Comparison of ENCODE assay signal across 8 cellular contexts in the genomic region with DNA sequence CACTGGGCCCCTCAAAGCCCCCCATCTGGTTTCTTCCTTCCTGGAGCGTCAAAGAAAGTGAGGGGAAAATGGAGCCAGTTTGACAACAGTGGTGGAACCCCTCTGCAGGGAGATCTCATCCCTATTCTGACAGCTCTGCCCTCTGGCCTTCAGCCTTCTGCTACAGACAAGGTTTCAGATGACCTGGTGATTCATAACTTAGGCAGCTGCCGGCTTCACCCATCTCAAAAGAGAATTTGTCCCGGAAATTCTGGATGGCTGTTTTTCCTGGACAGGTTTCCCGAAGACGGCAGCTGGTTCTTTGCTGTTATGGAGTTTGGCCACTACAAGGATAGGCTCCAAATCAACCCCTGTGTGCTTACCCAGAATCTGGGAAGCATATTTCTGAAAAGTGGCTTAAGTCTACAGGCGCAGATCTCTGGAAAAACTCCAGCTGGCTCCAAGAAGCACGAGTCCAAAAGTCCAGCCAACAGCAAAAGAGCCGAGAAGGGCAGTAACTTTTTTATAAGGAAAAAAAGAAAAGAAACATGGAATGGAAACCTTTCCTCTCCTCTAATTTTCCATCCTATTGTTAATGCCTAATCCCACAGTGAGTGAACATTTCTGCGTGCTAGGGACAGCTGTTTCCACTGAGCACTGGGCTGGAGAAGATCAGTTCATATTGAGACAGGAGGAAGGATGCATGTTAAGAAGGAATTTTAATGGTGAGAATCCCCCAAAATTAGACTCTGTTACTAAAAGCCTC. TPM values are rescaled to one million over a fixed set of nuclear protein-coding genes. Genes with fewer than 3 reads are reported as not detected.
A peak's percentile ranks its signal among the peaks of the same experiment; 100 is the strongest.
DNase-seq lines count a peak whose midpoint lies in the region; ATAC-seq and TF ChIP-seq lines count a peak whose summit lies in the region.

No MANE protein-coding gene starts in this region.

- no peak for TF ChIP-seq RAD21 in Ishikawa (IDR thresholded peaks at IDR 0.05; ENCODE audit: low read depth)

- peak overlapping the region; percentile 99 for H3K27ac Mint-ChIP-seq in endothelial cell (ENCODE audit: unreplicated experiment)
- no peak overlapping the region for H3K27ac Mint-ChIP-seq in CD4-positive, alpha-beta memory T cell
- no peak overlapping the region for H3K27ac Mint-ChIP-seq in stimulated activated effector memory CD8-positive, alpha-beta T cell treated with anti-CD3 and anti-CD28 coated beads, Interleukin-12 subunit alpha, Interleukin-12 subunit beta, amount 100 ng/mL, for 72 hours

- H3K9me3 Mint-ChIP-seq in endothelial cell (ENCODE audit: unreplicated experiment), result no peaks in the 10 kb centered on the region
- peaks cover 0 to 4% (median 0%) of the 10 kb centered on the region in 8 donors for H3K9me3 Mint-ChIP-seq in CD4-positive, alpha-beta memory T cell
- H3K9me3 Mint-ChIP-seq in stimulated activated effector memory CD8-positive, alpha-beta T cell treated with anti-CD3 and anti-CD28 coated beads, Interleukin-12 subunit alpha, Interleukin-12 subunit beta, amount 100 ng/mL, for 72 hours, result no peaks in the 10 kb centered on the region

- H3K36me3 Mint-ChIP-seq in endothelial cell (ENCODE audit: low read depth, unreplicated experiment), result peaks cover 66% of the 10 kb centered on the region
- no peaks in the 10 kb centered on the region for H3K36me3 Mint-ChIP-seq in CD4-positive, alpha-beta memory T cell
- no peaks in the 10 kb centered on the region for H3K36me3 Mint-ChIP-seq in stimulated activated effector memory CD8-positive, alpha-beta T cell treated with anti-CD3 and anti-CD28 coated beads, Interleukin-12 subunit alpha, Interleukin-12 subunit beta, amount 100 ng/mL, for 72 hours

- DNase-seq in AG08395 (ENCODE audit: low spot score) (peak; percentile 85), endothelial cell (ENCODE audit: low spot score) (peak; percentile 43), NCI-H2081 (lab: John Stamatoyannopoulos, UW) (no peak), cortex of kidney (lab: John Stamatoyannopoulos, UW) (no peak)
- DNase-seq in CD4-positive, alpha-beta memory T cell, result no peak
- DNase-seq in stimulated activated effector memory CD8-positive, alpha-beta T cell treated with anti-CD3 and anti-CD28 coated beads, Interleukin-12 subunit alpha, Interleukin-12 subunit beta, amount 100 ng/mL, for 72 hours (ENCODE audit: low spot score in 2 of 2), result no peak

- peaks cover 5% of the 10 kb centered on the region for H3K27me3 Mint-ChIP-seq in endothelial cell (ENCODE audit: unreplicated experiment)
- peaks cover 1 to 3% of the 10 kb centered on the region in 2 donors for H3K27me3 Mint-ChIP-seq in CD4-positive, alpha-beta memory T cell

- H3K9me3 ChIP-seq in muscle layer of duodenum (ENCODE audit: control insufficient read depth in 1 of 2, low read length in 2 of 2), result no peaks in the 10 kb centered on the region
- no peaks in the 10 kb centered on the region for H3K9me3 ChIP-seq in CD4-positive, alpha-beta memory T cell (ENCODE audit: control insufficient read depth in 1 of 2, low read length in 2 of 2)

- CTCF ChIA-PET in CD4-positive, alpha-beta memory T cell (lab: Charles Lee; ENCODE audit: partially characterized antibody), result no interaction called here

- intact Hi-C loops in CD4-positive, alpha-beta memory T cell (cut with micrococcal nuclease), result no loop called here

- H3K4me1 ChIP-seq in muscle layer of duodenum (ENCODE audit: control insufficient read depth in 1 of 2, insufficient read depth in 2 of 2, low read length in 2 of 2), result peaks cover 14 to 24% of the 10 kb centered on the region in 2 donors
- H3K4me1 ChIP-seq in CD4-positive, alpha-beta memory T cell (ENCODE audit: insufficient read depth, low read length), result no peaks in the 10 kb centered on the region

- no peak for TF ChIP-seq EP300 in Ishikawa (IDR thresholded peaks at IDR 0.05; ENCODE audit: borderline replicate concordance)

- ATAC-seq in stimulated activated effector memory CD8-positive, alpha-beta T cell treated with anti-CD3 and anti-CD28 coated beads, Interleukin-12 subunit alpha, Interleukin-12 subunit beta, amount 100 ng/mL, for 72 hours, result no peak

- TF ChIP-seq CTCF in endothelial cell (IDR thresholded peaks at IDR 0.05; ENCODE audit: unreplicated experiment), result no peak

- peak overlapping the region; percentile 36 for H3K27ac ChIP-seq in muscle layer of duodenum (ENCODE audit: low read length)
- no peak overlapping the region for H3K27ac ChIP-seq in CD4-positive, alpha-beta memory T cell (ENCODE audit: low read depth, low read length)

- H3K4me1 Mint-ChIP-seq in endothelial cell (ENCODE audit: unreplicated experiment), result peaks cover 73% of the 10 kb centered on the region
- H3K4me1 Mint-ChIP-seq in CD4-positive, alpha-beta memory T cell, result no peaks in the 10 kb centered on the region
- no peaks in the 10 kb centered on the region for H3K4me1 Mint-ChIP-seq in stimulated activated effector memory CD8-positive, alpha-beta T cell treated with anti-CD3 and anti-CD28 coated beads, Interleukin-12 subunit alpha, Interleukin-12 subunit beta, amount 100 ng/mL, for 72 hours

- H3K27me3 ChIP-seq in muscle layer of duodenum (ENCODE audit: low read depth, low read length), result no peaks in the 10 kb centered on the region
- no peaks in the 10 kb centered on the region for H3K27me3 ChIP-seq in CD4-positive, alpha-beta memory T cell (ENCODE audit: insufficient read depth, low read length)

- H3K36me3 ChIP-seq in muscle layer of duodenum (ENCODE audit: control insufficient read depth in 1 of 2, insufficient read depth in 2 of 2, low read length in 2 of 2), result no peaks in the 10 kb centered on the region
- H3K36me3 ChIP-seq in CD4-positive, alpha-beta memory T cell (ENCODE audit: insufficient read depth, low read length), result no peaks in the 10 kb centered on the region

- no peak overlapping the region for H3K4me3 ChIP-seq in muscle layer of duodenum (ENCODE audit: low read depth in 1 of 2, low read length in 2 of 2)
- no peak overlapping the region for H3K4me3 ChIP-seq in CD4-positive, alpha-beta memory T cell (ENCODE audit: low read length in 2 of 2)

- H3K4me3 Mint-ChIP-seq in endothelial cell (ENCODE audit: unreplicated experiment), result peak overlapping the region; percentile 28
- H3K4me3 Mint-ChIP-seq in CD4-positive, alpha-beta memory T cell, result no peak overlapping the region
- no peak overlapping the region for H3K4me3 Mint-ChIP-seq in stimulated activated effector memory CD8-positive, alpha-beta T cell treated with anti-CD3 and anti-CD28 coated beads, Interleukin-12 subunit alpha, Interleukin-12 subunit beta, amount 100 ng/mL, for 72 hours

- POLR2A ChIA-PET in CD4-positive, alpha-beta memory T cell (lab: Charles Lee; ENCODE audit: partially characterized antibody), result no interaction called here

TF ChIP-seq in Ishikawa, 13 proteins besides CTCF, POLR2A, EP300 and RAD21:
- TF ChIP-seq CREB1 (IDR thresholded peaks at IDR 0.05; ENCODE audit: low read depth) (no peak), TEAD4 (IDR thresholded peaks at IDR 0.05) (peak; percentile 22; the same call in 1 of the 2 replicates), NFIC (IDR thresholded peaks at IDR 0.05) (no peak), CEBPB (IDR thresholded peaks at IDR 0.05) (no peak)
- TF ChIP-seq, protein P1, sequence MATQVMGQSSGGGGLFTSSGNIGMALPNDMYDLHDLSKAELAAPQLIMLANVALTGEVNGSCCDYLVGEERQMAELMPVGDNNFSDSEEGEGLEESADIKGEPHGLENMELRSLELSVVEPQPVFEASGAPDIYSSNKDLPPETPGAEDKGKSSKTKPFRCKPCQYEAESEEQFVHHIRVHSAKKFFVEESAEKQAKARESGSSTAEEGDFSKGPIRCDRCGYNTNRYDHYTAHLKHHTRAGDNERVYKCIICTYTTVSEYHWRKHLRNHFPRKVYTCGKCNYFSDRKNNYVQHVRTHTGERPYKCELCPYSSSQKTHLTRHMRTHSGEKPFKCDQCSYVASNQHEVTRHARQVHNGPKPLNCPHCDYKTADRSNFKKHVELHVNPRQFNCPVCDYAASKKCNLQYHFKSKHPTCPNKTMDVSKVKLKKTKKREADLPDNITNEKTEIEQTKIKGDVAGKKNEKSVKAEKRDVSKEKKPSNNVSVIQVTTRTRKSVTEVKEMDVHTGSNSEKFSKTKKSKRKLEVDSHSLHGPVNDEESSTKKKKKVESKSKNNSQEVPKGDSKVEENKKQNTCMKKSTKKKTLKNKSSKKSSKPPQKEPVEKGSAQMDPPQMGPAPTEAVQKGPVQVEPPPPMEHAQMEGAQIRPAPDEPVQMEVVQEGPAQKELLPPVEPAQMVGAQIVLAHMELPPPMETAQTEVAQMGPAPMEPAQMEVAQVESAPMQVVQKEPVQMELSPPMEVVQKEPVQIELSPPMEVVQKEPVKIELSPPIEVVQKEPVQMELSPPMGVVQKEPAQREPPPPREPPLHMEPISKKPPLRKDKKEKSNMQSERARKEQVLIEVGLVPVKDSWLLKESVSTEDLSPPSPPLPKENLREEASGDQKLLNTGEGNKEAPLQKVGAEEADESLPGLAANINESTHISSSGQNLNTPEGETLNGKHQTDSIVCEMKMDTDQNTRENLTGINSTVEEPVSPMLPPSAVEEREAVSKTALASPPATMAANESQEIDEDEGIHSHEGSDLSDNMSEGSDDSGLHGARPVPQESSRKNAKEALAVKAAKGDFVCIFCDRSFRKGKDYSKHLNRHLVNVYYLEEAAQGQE (IDR thresholded peaks at IDR 0.05; ENCODE audit: low read depth), result no peak
TF ChIP-seq in Ishikawa: peak in this region for 1.

RNA-seq across cellular contexts. Expression of a gene that starts 54.5 kb away (rescaled TPM):
- total RNA-seq in endothelial cell (ENCODE audit: unreplicated experiment), result 23.3 TPM
- total RNA-seq in CD4-positive, alpha-beta memory T cell, result under 1 TPM; 0.29 to 0.58 TPM
- not detected for polyA plus RNA-seq in CD4-positive, alpha-beta memory T cell

Comparison
In these comparisons a context has a peak if more than half of its experiments do, and no peak if none do; other contexts are left out.
1. DNase-seq: peak in AG08395 (single experiment) and endothelial cell (single experiment); none in CD4-positive, alpha-beta memory T cell (0 of 5), stimulated activated effector memory CD8-positive, alpha-beta T cell treated with anti-CD3 and anti-CD28 coated beads, Interleukin-12 subunit alpha, Interleukin-12 subunit beta, amount 100 ng/mL, for 72 hours (0 of 2), NCI-H2081 (0 of 2) and cortex of kidney (single experiment).
2. RNA of a gene that starts 54.5 kb away (total RNA-seq): 23.3 TPM in endothelial cell (single experiment); 0.29 to 0.58 TPM in CD4-positive, alpha-beta memory T cell; every median in the first group is over 10 times any median in the second.